ENCODE assay signal across 8 cellular contexts in the genomic region with DNA sequence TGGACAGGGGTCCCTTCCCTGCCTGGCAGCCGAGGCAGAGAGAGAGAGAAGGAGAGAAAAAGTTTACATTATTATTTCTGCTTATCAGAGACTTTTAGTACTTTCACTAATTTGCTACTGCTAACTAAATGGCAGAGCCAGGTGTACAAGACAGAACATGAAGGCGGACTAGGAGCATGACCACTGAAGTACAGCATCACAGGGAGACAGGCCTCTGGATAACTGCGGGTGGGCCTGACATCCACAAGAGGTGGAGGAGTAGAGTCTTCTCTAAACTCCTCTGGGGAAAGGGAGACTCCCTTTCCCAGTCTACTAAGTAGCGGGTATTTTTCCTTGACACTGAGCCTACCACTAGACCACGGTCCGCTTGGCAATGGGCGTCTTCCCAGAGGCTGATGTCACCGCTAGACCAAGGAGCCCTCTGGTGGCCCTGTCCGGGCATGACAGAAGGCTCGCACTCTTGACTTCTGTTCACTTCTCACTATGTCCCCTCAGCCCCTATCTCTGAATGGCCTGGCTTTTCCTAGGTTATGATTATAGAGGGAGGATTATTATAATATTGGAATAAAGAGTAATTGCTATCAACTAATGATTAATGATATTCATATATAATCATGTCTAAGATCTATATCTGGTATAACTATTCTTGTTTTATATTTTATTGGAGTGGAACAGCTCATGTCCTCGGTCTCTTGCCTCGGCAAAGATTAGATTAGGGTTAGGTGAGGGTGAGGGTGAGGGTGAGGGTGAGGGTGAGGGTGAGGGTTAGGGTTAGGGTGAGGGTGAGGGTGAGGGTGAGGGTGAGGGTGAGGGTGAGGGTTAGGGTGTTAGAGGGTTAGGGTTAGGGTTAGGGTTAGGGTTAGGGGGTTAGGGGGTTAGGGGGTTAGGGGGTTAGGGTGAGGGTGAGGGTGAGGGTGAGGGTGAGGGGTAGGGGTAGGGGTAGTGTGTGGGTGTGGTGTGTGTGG. TPM values are rescaled to one million over a fixed set of nuclear protein-coding genes. Genes with fewer than 3 reads are reported as not detected.
DNase-seq lines count a peak whose midpoint lies in the region; TF ChIP-seq lines count a peak whose summit lies in the region.
"Not testable (repeated sequence)": the region's sequence is repeated elsewhere in the genome, so short reads cannot be mapped to it uniquely, and the experiment has no call there.

No MANE protein-coding gene starts in this region.

- H3K4ac ChIP-seq in H9 (ENCODE audit: low read depth, low read length); trophoblast cell (ENCODE audit: low read depth, low read length): not testable (repeated sequence)

- not testable (repeated sequence) for H4K12ac ChIP-seq in trophoblast cell (ENCODE audit: low read depth, low read length)

- H3K27ac Mint-ChIP-seq in H9: not testable (repeated sequence)

- not testable (repeated sequence) for H4K20me1 ChIP-seq in H9 (ENCODE audit: control insufficient read depth, insufficient read depth, insufficient read length)

- not testable (repeated sequence) for H3K27ac ChIP-seq in H9 (ENCODE audit: insufficient read length, low read depth, low read length); SJSA1; trophoblast cell (ENCODE audit: low read depth, low read length)

- not testable (repeated sequence) for H2AFZ ChIP-seq in H9 (ENCODE audit: low read length); trophoblast cell (ENCODE audit: insufficient read depth, low read length, poor library complexity)

- H2BK12ac ChIP-seq in H9 (ENCODE audit: insufficient read length, low read depth, low read length); trophoblast cell (ENCODE audit: low read length): not testable (repeated sequence)

- H3K23ac ChIP-seq in H9 (ENCODE audit: insufficient read length, low read depth, low read length); trophoblast cell (ENCODE audit: low read length): not testable (repeated sequence)

- peak; percentile 64 for DNase-seq in BE2C
- DNase-seq in H9: peak; percentile 81
- DNase-seq in SJSA1 (ENCODE audit: low read depth in 1 of 2, low spot score in 2 of 2): peak; percentile 64 to 81
- DNase-seq in activated T-cell treated with anti-CD3 and anti-CD28 coated beads, Interleukin-2, amount 50 U/mL, for 48 hours: peak; percentile 75 to 81
- peak; percentile 62 for DNase-seq in ecto neural progenitor cell (ENCODE audit: low spot score)
- peak; percentile 61 for DNase-seq in iris pigment epithelial cell (ENCODE audit: low read depth)
- DNase-seq in trophoblast cell: peak; percentile 83 to 88
- DNase-seq in stimulated activated CD8-positive, alpha-beta memory T cell treated with anti-CD3 and anti-CD28 coated beads, Interleukin-4, amount 100 ng/mL, for 24 hours (ENCODE audit: low read depth): peak; percentile 46

- H3K79me2 ChIP-seq in H9 (ENCODE audit: insufficient read depth, low read length); trophoblast cell (ENCODE audit: control insufficient read depth, insufficient read depth, low read length, poor library complexity): not testable (repeated sequence)

- not testable (repeated sequence) for H3K4me2 ChIP-seq in H9 (ENCODE audit: insufficient read depth, insufficient read length, low read length); trophoblast cell (ENCODE audit: low read length)

- H3K14ac ChIP-seq in H9 (ENCODE audit: insufficient read depth, low read length); trophoblast cell (ENCODE audit: low read length): not testable (repeated sequence)

- H3K23me2 ChIP-seq in H9 (ENCODE audit: insufficient read length, low read depth, low read length, poor library complexity, severe bottlenecking): not testable (repeated sequence)

- not testable (repeated sequence) for H4K5ac ChIP-seq in H9 (ENCODE audit: insufficient read length, low read depth, low read length)

- H3K9ac ChIP-seq in H9 (ENCODE audit: extremely low read depth, insufficient read length, low read length); trophoblast cell (ENCODE audit: low read length): not testable (repeated sequence)

- H3T11ph ChIP-seq in H9 (ENCODE audit: low read length): not testable (repeated sequence)

- peaks cover 19% of the 10 kb centered on the region for H3K27me3 Mint-ChIP-seq in H9 (ENCODE audit: low read depth)

- not testable (repeated sequence) for H4K91ac ChIP-seq in H9 (ENCODE audit: insufficient read length, low read depth, low read length); trophoblast cell (ENCODE audit: low read depth, low read length)

- not testable (repeated sequence) for H3K27me3 ChIP-seq in BE2C; H9 (ENCODE audit: insufficient read depth, low read length); SJSA1 (replicated peaks); trophoblast cell (ENCODE audit: insufficient read depth, low read length)

- H3K56ac ChIP-seq in H9 (ENCODE audit: insufficient read length, low read depth, low read length): not testable (repeated sequence)

- not testable (repeated sequence) for H3K18ac ChIP-seq in H9 (ENCODE audit: insufficient read length, low read depth, low read length); trophoblast cell (ENCODE audit: low read length)

- not testable (repeated sequence) for H3K4me1 ChIP-seq in BE2C; H9 (ENCODE audit: insufficient read depth, low read length); SJSA1 (replicated peaks); trophoblast cell (ENCODE audit: control insufficient read depth in 1 of 2, insufficient read depth in 2 of 2, low read length in 2 of 2)

- WGBS in H9 (ENCODE audit: extremely low coverage, insufficient read length, low lambda C conversion rate): no CpG with 5 or more reads among the region's 12 CpGs
- no CpG with 5 or more reads among the region's 12 CpGs for WGBS in trophoblast cell (ENCODE audit: extremely low coverage, insufficient coverage, insufficient read length)

- H2BK5ac ChIP-seq in H9 (ENCODE audit: insufficient read length, low read length); trophoblast cell (ENCODE audit: low read depth, low read length, poor library complexity): not testable (repeated sequence)

- peak; percentile 71 for TF ChIP-seq CTCF in BE2C (IDR thresholded peaks at IDR 0.05; ENCODE audit: low read depth, low read length)
- peak; percentile 88 for TF ChIP-seq CTCF in H9 (conservative IDR thresholded peaks at IDR 0.05)

- H3K4me3 Mint-ChIP-seq in H9: not testable (repeated sequence)

- H3K4me1 Mint-ChIP-seq in H9: not testable (repeated sequence)

- not testable (repeated sequence) for H2BK15ac ChIP-seq in H9 (ENCODE audit: low read depth, low read length)

- H2BK120ac ChIP-seq in H9 (ENCODE audit: low read depth, low read length, poor library complexity, severe bottlenecking); trophoblast cell (ENCODE audit: insufficient read depth, low read length, poor library complexity): not testable (repeated sequence)

- H2AK5ac ChIP-seq in H9 (ENCODE audit: insufficient read length, low read length); trophoblast cell (ENCODE audit: low read length): not testable (repeated sequence)

- H3K36me3 ChIP-seq in BE2C; SJSA1; trophoblast cell (ENCODE audit: control insufficient read depth in 1 of 2, insufficient read depth in 2 of 2, low read length in 2 of 2): not testable (repeated sequence)

- H3K9me3 Mint-ChIP-seq in H9: peaks cover 43 to 52% of the 10 kb centered on the region in 2 experiments

- not testable (repeated sequence) for H2BK20ac ChIP-seq in H9 (ENCODE audit: low read depth, low read length, poor library complexity, severe bottlenecking)

- H3K36me3 Mint-ChIP-seq in H9 (ENCODE audit: insufficient read depth in 1 of 3, low read depth in 3 of 3): not testable (repeated sequence)

- H3K9me3 ChIP-seq in BE2C; H9 (ENCODE audit: control insufficient read depth, low read depth, low read length); SJSA1 (replicated peaks): not testable (repeated sequence)
- peaks cover 11% of the 10 kb centered on the region for H3K9me3 ChIP-seq in trophoblast cell (ENCODE audit: insufficient read depth, low read depth, low read length)

- H3K4me3 ChIP-seq in BE2C (ENCODE audit: low read depth, low read length); SJSA1; trophoblast cell (ENCODE audit: low read depth, low read length): not testable (repeated sequence)

- H4K8ac ChIP-seq in H9 (replicated peaks; ENCODE audit: insufficient read length, low read depth, low read length); trophoblast cell (ENCODE audit: low read depth, low read length): not testable (repeated sequence)

- H3K79me1 ChIP-seq in H9 (ENCODE audit: insufficient read depth, low read depth, low read length, poor library complexity, severe bottlenecking); trophoblast cell (ENCODE audit: low read length): not testable (repeated sequence)

RNA-seq across cellular contexts. Expression of gene PARD6G, which starts 10.5 kb away (rescaled TPM):
- 2.8 TPM for polyA plus RNA-seq in BE2C (2012; ENCODE audit: insufficient read depth, insufficient read length, low read depth)
- total RNA-seq in H9 (2021): 11.2 and 12.0 TPM in 2 replicates
- total RNA-seq in SJSA1 (2014; rRNA removed; shearing (Covaris generic)): 4.4 and 6.1 TPM in 2 replicates
- 5.5 and 5.7 TPM in 2 replicates for polyA plus RNA-seq in trophoblast cell (2013)
